In the genomic region with DNA sequence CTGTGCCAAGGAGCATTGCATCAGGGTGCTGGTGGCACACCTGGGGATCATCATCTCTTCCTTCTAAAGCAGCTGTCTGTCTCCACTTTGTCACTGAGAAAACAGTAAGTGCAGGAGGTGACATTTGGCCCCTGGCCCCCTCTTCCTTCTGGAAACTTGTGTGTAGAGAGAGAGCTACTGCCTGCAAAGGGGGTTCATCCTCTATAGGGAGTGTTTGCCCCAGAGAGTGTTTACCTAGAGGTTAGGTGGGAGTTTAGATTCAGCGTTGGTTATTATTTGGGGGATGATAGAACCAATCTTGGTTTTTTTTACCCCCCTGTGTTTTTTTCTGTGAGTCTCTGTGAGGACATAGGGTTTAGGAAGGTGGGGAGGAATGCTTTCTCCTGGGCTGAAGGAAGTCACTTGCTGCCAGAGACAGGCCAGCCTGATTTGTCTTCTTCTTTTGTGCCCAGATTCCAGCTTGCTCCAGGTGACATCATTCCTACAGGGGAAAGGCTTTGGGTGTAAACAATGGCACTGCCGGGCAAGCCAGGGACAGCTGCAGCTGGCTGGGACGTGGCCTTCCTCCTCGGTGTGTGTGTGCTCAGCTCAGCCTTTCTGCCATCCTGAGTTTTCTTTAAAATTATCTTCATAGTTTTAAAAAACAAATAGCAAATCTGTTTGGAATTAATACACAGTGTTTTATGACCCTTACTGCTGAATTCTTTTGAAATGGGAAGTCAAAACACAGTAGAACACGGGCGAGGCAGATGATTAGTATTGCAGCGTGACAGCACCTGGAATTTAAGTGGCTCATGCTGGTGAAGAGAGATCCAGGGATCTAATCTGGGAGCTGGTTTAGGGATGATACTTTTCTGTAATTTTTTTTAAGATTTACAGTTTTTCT, we compare ENCODE assay signal across 8 cellular contexts. TPM values are rescaled to one million over a fixed set of nuclear protein-coding genes. Genes with fewer than 3 reads are reported as not detected.
DNase-seq lines count a peak whose midpoint lies in the region; ATAC-seq, FAIRE-seq and TF ChIP-seq lines count a peak whose summit lies in the region.

No MANE protein-coding gene starts in this region.

- 38% methylated on average over 7 of the region's 7 CpGs for WGBS in A549 (ENCODE audit: missing lambda C conversion rate)

- FAIRE-seq in A549 (lab: Jason Lieb, UNC) = no peak
- no peak for FAIRE-seq in kidney (lab: Jason Lieb, UNC)
- no peak for FAIRE-seq in RCC 7860 (lab: Jason Lieb, UNC)
- no peak for FAIRE-seq in D721Med (lab: Jason Lieb, UNC)

- H3K36me3 Mint-ChIP-seq in HFFc6 (ENCODE audit: low read depth) = 0 out of 2 replicates have a peak, but pooled peaks cover 6% of the 10 kb centered on the region
- H3K36me3 Mint-ChIP-seq in activated naive CD4-positive, alpha-beta T cell treated with anti-CD3 and anti-CD28 coated beads, Interleukin-2, amount 50 U/mL, for 72 hours = peaks cover 6 to 20% of the 10 kb centered on the region in 2 donors

- ATAC-seq in A549 (peak in 1 of 2 experiments; percentile 15; a peak in 1 of 6 replicates), HG03135 (IDR thresholded peaks at IDR 0.05; ENCODE audit: unreplicated experiment) (no peak)
- ATAC-seq in activated naive CD4-positive, alpha-beta T cell treated with anti-CD3 and anti-CD28 coated beads, Interleukin-2, amount 50 U/mL, for 72 hours = peak in 1 of 2 donors; percentile 8

- H3K4me1 ChIP-seq in A549 (peaks cover 96% of the 10 kb centered on the region), kidney (ENCODE audit: control insufficient read depth in 1 of 2, insufficient read depth in 1 of 2, low read depth in 1 of 2, low read length in 2 of 2) (peaks cover 32 to 45% of the 10 kb centered on the region in 2 donors), stomach smooth muscle (ENCODE audit: control insufficient read depth, insufficient read depth, low read length) (peaks cover 60% of the 10 kb centered on the region)

- no peaks in the 10 kb centered on the region for H3K9me3 Mint-ChIP-seq in HFFc6
- H3K9me3 Mint-ChIP-seq in activated naive CD4-positive, alpha-beta T cell treated with anti-CD3 and anti-CD28 coated beads, Interleukin-2, amount 50 U/mL, for 72 hours = no peaks in the 10 kb centered on the region

- peak overlapping the region; percentile 66 for H3K4me2 ChIP-seq in A549

- TF ChIP-seq CTCF in A549 (IDR thresholded peaks at IDR 0.05) (no peak), HFFc6 (IDR thresholded peaks at IDR 0.05) (no peak), kidney (IDR thresholded peaks at IDR 0.05; ENCODE audit: borderline replicate concordance, extremely low read depth, insufficient read depth) (no peak), D721Med (IDR thresholded peaks at IDR 0.05; ENCODE audit: insufficient read depth, missing control alignments) (no peak)

- intact Hi-C loops in kidney (cut with DNase I) = no loop called here

- H3K4me3 ChIP-seq in A549 (no peak overlapping the region; the same call in 2 of the 3 replicates), kidney (ENCODE audit: low read length in 2 of 2) (no peak overlapping the region), stomach smooth muscle (ENCODE audit: low read length in 2 of 2) (peak overlapping the region in 1 of 2 donors; percentile 4)

- H3K9ac ChIP-seq in kidney (ENCODE audit: low read length in 2 of 2) (peak overlapping the region in 1 of 2 donors; percentile 38), stomach smooth muscle (ENCODE audit: low read length in 2 of 2) (peak overlapping the region in 1 of 2 donors; percentile 25)

- H3K9me3 ChIP-seq in A549 (no peaks in the 10 kb centered on the region), kidney (ENCODE audit: control insufficient read depth in 1 of 2, low read length in 2 of 2) (no peaks in the 10 kb centered on the region), stomach smooth muscle (ENCODE audit: control insufficient read depth in 2 of 2, low read length in 2 of 2) (no peaks in the 10 kb centered on the region)

- no peaks in the 10 kb centered on the region for H3K27me3 ChIP-seq in stomach smooth muscle (ENCODE audit: control insufficient read depth in 1 of 2, insufficient read depth in 2 of 2, low read length in 2 of 2)

- no peak for TF ChIP-seq RAD21 in A549 (conservative IDR thresholded peaks at IDR 0.05 in 1 of 2, IDR thresholded peaks at IDR 0.05 in 1 of 2)

- peak overlapping the region; percentile 57 for H3K4me3 Mint-ChIP-seq in HFFc6

- peaks cover 4% of the 10 kb centered on the region; the same call in 1 of the 2 replicates for H3K27me3 Mint-ChIP-seq in HFFc6 (ENCODE audit: insufficient read depth)

- POLR2A ChIA-PET in A549 (lab: Yijun Ruan, JAX) = interaction anchor here (0.6 to 0.7 kb wide), 2 partner anchors 45 to 111 kb away, joined by 4 to 9 read pairs; no protein-coding TSS in a partner anchor

- DNase-seq in A549 (ENCODE audit: low read depth in 1 of 2, low spot score in 1 of 2) (no peak), HFFc6 (peak; percentile 25), kidney (no peak), RCC 7860 (ENCODE audit: low spot score) (no peak), D721Med (ENCODE audit: insufficient read length, low spot score) (no peak)
- no peak for DNase-seq in activated naive CD4-positive, alpha-beta T cell treated with anti-CD3 and anti-CD28 coated beads, Interleukin-2, amount 50 U/mL, for 72 hours (ENCODE audit: low spot score in 2 of 2)

- H3K27ac ChIP-seq in A549 (peak overlapping the region; percentile 59 to 67; a peak in 4 of 6 replicates), kidney (ENCODE audit: low read depth in 2 of 2, low read length in 2 of 2) (peak overlapping the region; percentile 43 to 45), stomach smooth muscle (ENCODE audit: low read length) (peak overlapping the region; percentile 46)

- no peaks in the 10 kb centered on the region for H3K36me3 ChIP-seq in kidney (ENCODE audit: control insufficient read depth in 1 of 2, insufficient read depth in 2 of 2, low read length in 2 of 2)
- no peaks in the 10 kb centered on the region for H3K36me3 ChIP-seq in stomach smooth muscle (ENCODE audit: control insufficient read depth in 2 of 2, insufficient read depth in 2 of 2, low read length in 2 of 2)

- peak overlapping the region; percentile 86 for H3K27ac Mint-ChIP-seq in HFFc6
- H3K27ac Mint-ChIP-seq in activated naive CD4-positive, alpha-beta T cell treated with anti-CD3 and anti-CD28 coated beads, Interleukin-2, amount 50 U/mL, for 72 hours = peak overlapping the region; percentile 90 to 97

- CTCF ChIA-PET in A549 (lab: Yijun Ruan, JAX) = interaction anchor here (0.8 to 2.1 kb wide), 7 partner anchors 11 to 322 kb away, joined by 3 to 11 read pairs (median 4); a partner anchor contains a TSS

- no peak for TF ChIP-seq EP300 in A549 (IDR thresholded peaks at IDR 0.05)

- no peak for TF ChIP-seq POLR2A in A549 (IDR thresholded peaks at IDR 0.05; ENCODE audit: low read length)

- peaks cover 80% of the 10 kb centered on the region for H3K4me1 Mint-ChIP-seq in HFFc6 (ENCODE audit: low read depth)

TF ChIP-seq in A549, 52 proteins besides CTCF, POLR2A, EP300 and RAD21:
- TF ChIP-seq KDM1A (IDR thresholded peaks at IDR 0.05; ENCODE audit: low read depth) = no peak

RNA-seq across cellular contexts. Expression of a gene that starts 24.5 kb away (rescaled TPM):
- polyA plus RNA-seq in A549 (2011; rRNA removed) (35.6 and 57.0 TPM in 2 replicates), A549 (2017; fragmentation: RNase III; extraction: RNeasy Plus Mini Kit Qiagen cat#74134 plus additional on column Dnase treatment) (44.9 to 47.3 TPM (median 45.5 TPM) in 3 replicates), kidney (ENCODE audit: insufficient read depth, low read depth, low replicate concordance) (37.4 TPM)
- 24.9 and 37.2 TPM in 2 replicates for polyA plus RNA-seq in A549 (2012; cell fraction: cytosol; rRNA removed)
- 128 and 136 TPM in 2 replicates for polyA plus RNA-seq in A549 (2012; cell fraction: nucleus; rRNA removed)
- 91.0 and 93.7 TPM in 2 replicates for polyA minus RNA-seq in A549 (2011; rRNA and poly(A)+ RNA removed)
- total RNA-seq in HFFc6 (2021; fragmentation: NEBNext Ultra II Directional; extraction: Animal tissue kit (Norgen Biotek cat#: 25700)) = 100 to 1,000 TPM; 130 to 173 (median 145) TPM
- 100 to 1,000 TPM; 138 to 160 TPM for total RNA-seq in activated naive CD4-positive, alpha-beta T cell treated with anti-CD3 and anti-CD28 coated beads, Interleukin-2, amount 50 U/mL, for 72 hours
- total RNA-seq in kidney = 227 TPM
